2 cellular contexts compared by ENCODE assay signal in the genomic region with DNA sequence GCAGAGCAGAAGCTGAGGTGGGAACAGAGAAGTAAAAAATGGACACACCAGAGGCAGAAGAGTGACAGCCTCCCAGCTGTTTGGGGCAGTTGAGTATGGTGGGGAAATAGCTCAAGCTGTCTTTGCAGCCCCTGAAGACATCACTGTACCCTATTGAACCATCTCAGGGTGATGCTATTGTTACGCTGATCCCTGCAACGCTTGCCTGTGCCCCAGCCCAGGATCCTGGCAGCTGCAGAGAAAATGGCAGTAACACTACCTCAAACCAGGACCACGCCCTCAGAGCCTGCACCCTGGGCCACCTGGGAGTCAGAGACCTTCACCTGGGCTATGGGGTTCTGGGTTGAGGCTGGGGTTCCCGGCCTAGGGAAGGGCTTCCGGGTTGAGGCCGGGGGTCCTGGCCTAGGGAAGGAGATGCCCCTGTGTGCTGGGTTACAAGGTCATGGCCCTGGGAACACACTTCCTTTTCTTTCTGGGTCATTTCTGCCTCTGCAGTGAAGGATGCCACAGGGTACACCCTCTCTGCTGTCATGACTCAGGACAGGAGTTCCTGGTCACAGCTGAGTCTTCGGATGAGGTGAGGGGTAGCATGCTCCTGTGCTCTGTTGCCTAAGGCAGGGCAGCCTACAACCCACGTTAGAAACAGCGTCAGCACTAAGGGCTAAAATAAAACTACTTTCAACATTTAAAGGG.
TF ChIP-seq lines count a peak whose summit lies in the region.

No MANE protein-coding gene starts in this region.

TF ChIP-seq in GM23338, 12 proteins besides CTCF, POLR2A, EP300 and RAD21 (continues in another document):
- no peak for TF ChIP-seq ZNF114 (CRISPR knock-in tag; IDR thresholded peaks at IDR 0.05)
- TF ChIP-seq JUNB (IDR thresholded peaks at IDR 0.05; ENCODE audit: unreplicated experiment), result no peak
- TF ChIP-seq EZH2 (IDR thresholded peaks at IDR 0.05; ENCODE audit: low read depth, unreplicated experiment), result no peak
- no peak for TF ChIP-seq NANOG (IDR thresholded peaks at IDR 0.05; ENCODE audit: borderline replicate concordance)
- no peak for TF ChIP-seq ZNF331 (CRISPR knock-in tag; IDR thresholded peaks at IDR 0.05; ENCODE audit: low read depth)
- no peak for TF ChIP-seq STAT1 (IDR thresholded peaks at IDR 0.05; ENCODE audit: unreplicated experiment)
- no peak for TF ChIP-seq POLR2AphosphoS5 (IDR thresholded peaks at IDR 0.05; ENCODE audit: low read depth)
- TF ChIP-seq, protein P1, sequence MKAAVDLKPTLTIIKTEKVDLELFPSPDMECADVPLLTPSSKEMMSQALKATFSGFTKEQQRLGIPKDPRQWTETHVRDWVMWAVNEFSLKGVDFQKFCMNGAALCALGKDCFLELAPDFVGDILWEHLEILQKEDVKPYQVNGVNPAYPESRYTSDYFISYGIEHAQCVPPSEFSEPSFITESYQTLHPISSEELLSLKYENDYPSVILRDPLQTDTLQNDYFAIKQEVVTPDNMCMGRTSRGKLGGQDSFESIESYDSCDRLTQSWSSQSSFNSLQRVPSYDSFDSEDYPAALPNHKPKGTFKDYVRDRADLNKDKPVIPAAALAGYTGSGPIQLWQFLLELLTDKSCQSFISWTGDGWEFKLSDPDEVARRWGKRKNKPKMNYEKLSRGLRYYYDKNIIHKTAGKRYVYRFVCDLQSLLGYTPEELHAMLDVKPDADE (IDR thresholded peaks at IDR 0.05), result no peak
- TF ChIP-seq ZNF462 (CRISPR knock-in tag; IDR thresholded peaks at IDR 0.05), result no peak

TF ChIP-seq in HepG2, 621 proteins besides CTCF, POLR2A, EP300 and RAD21:
- TF ChIP-seq JDP2 (CRISPR knock-in tag; IDR thresholded peaks at IDR 0.05; ENCODE audit: borderline replicate concordance), result no peak
- TF ChIP-seq RFX1 (IDR thresholded peaks at IDR 0.05), result no peak
- TF ChIP-seq ZNF430 (CRISPR knock-in tag; IDR thresholded peaks at IDR 0.05), result 0 out of 2 replicates have a peak, but pooled peaks have one; percentile 33
- TF ChIP-seq ZBTB3 (CRISPR knock-in tag; IDR thresholded peaks at IDR 0.05; ENCODE audit: borderline replicate concordance, low read depth), result no peak
TF ChIP-seq in HepG2: peak in this region for 1.
